ENCODE assay signal across 1 cellular context in the genomic region with DNA sequence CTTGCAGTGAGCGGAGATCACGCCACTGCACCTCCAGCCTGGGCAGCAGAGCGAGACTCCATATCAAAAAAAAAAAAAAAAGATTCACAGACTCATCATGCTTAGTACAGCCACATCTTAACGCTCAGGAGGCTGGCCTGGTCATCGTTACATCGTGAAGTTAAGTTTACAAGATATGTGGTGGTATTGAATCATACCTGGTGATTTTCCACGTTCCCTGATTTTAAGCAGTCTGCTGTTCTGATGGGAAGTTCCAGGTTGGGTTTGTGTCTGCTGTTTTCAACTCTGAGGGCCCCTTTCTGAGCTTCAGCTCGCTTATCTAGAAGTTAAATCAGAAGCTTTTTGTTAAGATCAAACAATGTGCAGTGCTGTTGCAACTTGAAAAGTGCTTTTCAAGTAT.
TF ChIP-seq lines count a peak whose summit lies in the region.

No MANE protein-coding gene starts in this region.

TF ChIP-seq in K562, 482 proteins besides CTCF, POLR2A, EP300 and RAD21 (continued from another document):
- TF ChIP-seq, protein P1, sequence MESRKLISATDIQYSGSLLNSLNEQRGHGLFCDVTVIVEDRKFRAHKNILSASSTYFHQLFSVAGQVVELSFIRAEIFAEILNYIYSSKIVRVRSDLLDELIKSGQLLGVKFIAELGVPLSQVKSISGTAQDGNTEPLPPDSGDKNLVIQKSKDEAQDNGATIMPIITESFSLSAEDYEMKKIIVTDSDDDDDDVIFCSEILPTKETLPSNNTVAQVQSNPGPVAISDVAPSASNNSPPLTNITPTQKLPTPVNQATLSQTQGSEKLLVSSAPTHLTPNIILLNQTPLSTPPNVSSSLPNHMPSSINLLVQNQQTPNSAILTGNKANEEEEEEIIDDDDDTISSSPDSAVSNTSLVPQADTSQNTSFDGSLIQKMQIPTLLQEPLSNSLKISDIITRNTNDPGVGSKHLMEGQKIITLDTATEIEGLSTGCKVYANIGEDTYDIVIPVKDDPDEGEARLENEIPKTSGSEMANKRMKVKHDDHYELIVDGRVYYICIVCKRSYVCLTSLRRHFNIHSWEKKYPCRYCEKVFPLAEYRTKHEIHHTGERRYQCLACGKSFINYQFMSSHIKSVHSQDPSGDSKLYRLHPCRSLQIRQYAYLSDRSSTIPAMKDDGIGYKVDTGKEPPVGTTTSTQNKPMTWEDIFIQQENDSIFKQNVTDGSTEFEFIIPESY (CRISPR knock-in tag; IDR thresholded peaks at IDR 0.05) = no peak
